In the genomic region with DNA sequence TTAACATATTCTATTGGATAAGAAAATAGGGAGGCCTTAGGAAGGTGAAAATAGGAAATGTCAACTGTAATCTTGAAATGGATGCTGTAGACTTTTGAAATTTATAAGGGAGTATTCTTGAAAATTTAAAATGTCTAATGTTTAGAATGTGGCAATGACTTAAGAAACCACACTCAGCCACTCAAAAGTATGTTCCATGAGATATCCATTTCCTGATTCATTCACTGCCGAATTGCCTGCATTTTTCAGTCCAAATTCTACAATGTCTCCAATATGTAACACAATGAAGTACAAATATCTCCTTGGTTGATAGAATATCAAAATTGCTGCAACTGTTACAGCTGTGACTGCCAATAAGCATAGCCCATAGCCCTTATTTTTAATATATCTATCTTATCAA, we compare ENCODE assay signal across 22 cellular contexts. TPM values are rescaled to one million over a fixed set of nuclear protein-coding genes. Genes with fewer than 3 reads are reported as not detected.
A peak's percentile ranks its signal among the peaks of the same experiment; 100 is the strongest.
DNase-seq lines count a peak whose midpoint lies in the region; ATAC-seq and TF ChIP-seq lines count a peak whose summit lies in the region.
"Had no signal": no experiment of that assay in that cellular context is flagged by ENCODE, and none has a peak within 500 bp of the region (broad histone marks: within the 10 kb centered on the region; RNA-seq: fewer than 3 reads in every experiment).

No MANE protein-coding gene starts in this region.

- H3K4me2 ChIP-seq in IMR-90 (ENCODE audit: low read depth, low read length), result no peak overlapping the region
- H3K4me2 ChIP-seq: GM23338 had no signal

- H3K14ac ChIP-seq in IMR-90 (replicated peaks; ENCODE audit: low read depth, low read length), result no peak overlapping the region

- no peak overlapping the region for H2AFZ ChIP-seq in IMR-90 (replicated peaks; ENCODE audit: low read length, poor library complexity)
- H2AFZ ChIP-seq: GM23338 had no signal

- H3K4me3 ChIP-seq in AG10803 (ENCODE audit: low read length), result no peak overlapping the region
- H3K4me3 ChIP-seq in IMR-90 (ENCODE audit: insufficient read depth, low read depth, low read length), result no peak overlapping the region
- no peak overlapping the region for H3K4me3 ChIP-seq in A673 (ENCODE audit: low read depth, low read length, poor library complexity, severe bottlenecking)
- H3K4me3 ChIP-seq: GM12878, GM23338 had no signal

- no peak overlapping the region for H3K9ac ChIP-seq in IMR-90 (ENCODE audit: low read depth, low read length)

- no peak overlapping the region for H3K18ac ChIP-seq in IMR-90 (ENCODE audit: low read depth, low read length)

- H3K9me3 ChIP-seq in IMR-90 (ENCODE audit: control insufficient read depth, insufficient read depth, low read length) (no peaks in the 10 kb centered on the region), A673 (ENCODE audit: low read depth, low read length, poor library complexity, severe bottlenecking) (no peaks in the 10 kb centered on the region)

- no peak overlapping the region for H2AK5ac ChIP-seq in IMR-90 (ENCODE audit: low read depth, low read length)

- H2BK15ac ChIP-seq in IMR-90 (ENCODE audit: low read depth, low read length), result no peak overlapping the region

- peaks cover 30 to 48% of the 10 kb centered on the region in 2 experiments for H3K79me1 ChIP-seq in IMR-90 (ENCODE audit: low read depth in 1 of 2, low read length in 2 of 2)

- POLR2A ChIA-PET in IMR-90 (lab: Charles Lee; ENCODE audit: unreplicated experiment), result no interaction called here
- POLR2A ChIA-PET in A673 (lab: Charles Lee; ENCODE audit: low non-redundant PET), result no interaction called here

- no peak overlapping the region for H4K8ac ChIP-seq in IMR-90 (ENCODE audit: low read depth in 2 of 2, low read length in 2 of 2)

- H3K27ac ChIP-seq in IMR-90 (ENCODE audit: insufficient read depth, low read length), result no peak overlapping the region
- no peak overlapping the region for H3K27ac ChIP-seq in A673 (ENCODE audit: low read depth, low read length, poor library complexity, severe bottlenecking)
- H3K27ac ChIP-seq: 22Rv1 had no signal

- H2AK9ac ChIP-seq in IMR-90 (replicated peaks; ENCODE audit: low read depth, low read length, poor library complexity), result no peak overlapping the region

- TF ChIP-seq CTCF in AG10803 (conservative IDR thresholded peaks at IDR 0.05; ENCODE audit: low read length) (no peak), IMR-90 (conservative IDR thresholded peaks at IDR 0.05; ENCODE audit: low read depth, low read length) (no peak), A673 (conservative IDR thresholded peaks at IDR 0.05; ENCODE audit: low read depth, low read length) (no peak)

- no peak overlapping the region for H2BK5ac ChIP-seq in IMR-90 (ENCODE audit: low read depth, low read length, poor library complexity, severe bottlenecking)

- in situ Hi-C loops in IMR-90 (cut with MboI; ENCODE audit: low sequenced_read_pairs), result no loop called here

- H3K23ac ChIP-seq in IMR-90 (ENCODE audit: low read depth, low read length), result no peak overlapping the region

- no CpG with 5 or more reads among the region's 1 CpG for WGBS in IMR-90 (ENCODE audit: extremely low coverage in 2 of 2, insufficient read length in 1 of 2), 2 experiments

- dilution Hi-C loops in IMR-90 (cut with HindIII; ENCODE audit: low sequenced_read_pairs, unreplicated experiment), result no loop called here

- H3K27me3 ChIP-seq in IMR-90 (ENCODE audit: control insufficient read depth, insufficient read depth, low read length) (no peaks in the 10 kb centered on the region), A673 (replicated peaks; ENCODE audit: insufficient read depth, low read depth, low read length, poor library complexity) (no peaks in the 10 kb centered on the region)

- H3K9me1 ChIP-seq in IMR-90 (ENCODE audit: insufficient read depth, low read length), result peaks cover 2% of the 10 kb centered on the region; the same call in 1 of the 2 replicates

- ATAC-seq in IMR-90 (ENCODE audit: low read depth) (no peak; the same call in 1 of the 2 replicates), HG03571 (IDR thresholded peaks at IDR 0.05; ENCODE audit: unreplicated experiment) (no peak)
- ATAC-seq: GM12878, GM23338, HCT116 had no signal

- TF ChIP-seq RAD21 in IMR-90 (IDR thresholded peaks at IDR 0.05; ENCODE audit: low read length), result no peak

- BruUV-seq in IMR-90 (replicated peaks; lab: Mats Ljungman, UMichigan) (no TSS peak), A673 (replicated peaks; lab: Mats Ljungman, UMichigan) (no TSS peak)

- no peak overlapping the region for H4K91ac ChIP-seq in IMR-90 (ENCODE audit: insufficient read depth, low read depth, low read length)

- H3K36me3 ChIP-seq in IMR-90 (ENCODE audit: control insufficient read depth, insufficient read depth, low read length) (no peaks in the 10 kb centered on the region), A673 (ENCODE audit: insufficient read depth, low read length, poor library complexity, severe bottlenecking) (no peaks in the 10 kb centered on the region)

- no peak overlapping the region for H3K56ac ChIP-seq in IMR-90 (ENCODE audit: extremely low read depth, insufficient read depth, low read length)

- H2BK20ac ChIP-seq in IMR-90 (ENCODE audit: low read depth, low read length), result no peak overlapping the region

- no peak overlapping the region for H4K5ac ChIP-seq in IMR-90 (ENCODE audit: low read depth, low read length)

- no peak overlapping the region for H3K4ac ChIP-seq in IMR-90 (ENCODE audit: low read depth, low read length)

- DNase-seq in AG10803 (ENCODE audit: low read depth) (peak; percentile 19), IMR-90 (peak; percentile 20), fibroblast of gingiva (ENCODE audit: low read depth) (peak; percentile 48), iris pigment epithelial cell (ENCODE audit: low read depth) (peak; percentile 21), A673 (ENCODE audit: low spot score) (no peak), NCI-H1048 (lab: John Stamatoyannopoulos, UW) (no peak), NCI-H2029 (lab: John Stamatoyannopoulos, UW) (no peak)
- DNase-seq: ACHN; C1 segment of cervical spinal cord; Calu3; CD4-positive, alpha-beta memory T cell; COR-L47; DMS53; DND-41; EL; GDM1; H9 had no signal

- no peak for TF ChIP-seq POLR2A in IMR-90 (IDR thresholded peaks at IDR 0.05; ENCODE audit: low read depth, low read length)

- H2BK120ac ChIP-seq in IMR-90 (ENCODE audit: low read depth, low read length), result no peak overlapping the region

- no peaks in the 10 kb centered on the region for H4K20me1 ChIP-seq in IMR-90 (ENCODE audit: insufficient read depth, low read length)

- H3K4me1 ChIP-seq in IMR-90 (ENCODE audit: control insufficient read depth, insufficient read depth, low read length) (no peaks in the 10 kb centered on the region; the same call in 1 of the 2 replicates), A673 (ENCODE audit: insufficient read depth, low read length, poor library complexity, severe bottlenecking) (no peaks in the 10 kb centered on the region)

- CTCF ChIA-PET in IMR-90 (lab: Yijun Ruan, JAX) (no interaction called here), A673 (lab: Charles Lee) (no interaction called here)

- intact Hi-C loops in IMR-90 (cut with micrococcal nuclease) (no loop called here), A673 (cut with micrococcal nuclease; ENCODE audit: unreplicated experiment) (no loop called here)

TF ChIP-seq in IMR-90, 13 proteins besides CTCF, POLR2A, EP300 and RAD21:
- TF ChIP-seq, protein P1, sequence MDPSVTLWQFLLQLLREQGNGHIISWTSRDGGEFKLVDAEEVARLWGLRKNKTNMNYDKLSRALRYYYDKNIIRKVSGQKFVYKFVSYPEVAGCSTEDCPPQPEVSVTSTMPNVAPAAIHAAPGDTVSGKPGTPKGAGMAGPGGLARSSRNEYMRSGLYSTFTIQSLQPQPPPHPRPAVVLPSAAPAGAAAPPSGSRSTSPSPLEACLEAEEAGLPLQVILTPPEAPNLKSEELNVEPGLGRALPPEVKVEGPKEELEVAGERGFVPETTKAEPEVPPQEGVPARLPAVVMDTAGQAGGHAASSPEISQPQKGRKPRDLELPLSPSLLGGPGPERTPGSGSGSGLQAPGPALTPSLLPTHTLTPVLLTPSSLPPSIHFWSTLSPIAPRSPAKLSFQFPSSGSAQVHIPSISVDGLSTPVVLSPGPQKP (IDR thresholded peaks at IDR 0.05; ENCODE audit: borderline replicate concordance, low read depth, low read length), result no peak
- TF ChIP-seq RCOR1 (IDR thresholded peaks at IDR 0.05; ENCODE audit: insufficient replicate concordance, low read length) (no peak), RFX5 (IDR thresholded peaks at IDR 0.05; ENCODE audit: low read depth, low read length) (no peak), SMC3 (IDR thresholded peaks at IDR 0.05; ENCODE audit: low read depth, low read length) (no peak), MXI1 (IDR thresholded peaks at IDR 0.05; ENCODE audit: borderline replicate concordance, low read depth, low read length) (no peak), NFE2L2 (IDR thresholded peaks at IDR 0.05; ENCODE audit: low read depth, low read length) (no peak), FOS (IDR thresholded peaks at IDR 0.05; ENCODE audit: low read depth, low read length) (no peak), MAZ (IDR thresholded peaks at IDR 0.05; ENCODE audit: borderline replicate concordance, low read depth, low read length) (no peak)
TF ChIP-seq in IMR-90: peak in this region for 0.

RNA-seq across cellular contexts. Expression of a gene that starts 25.9 kb away (rescaled TPM):
- total RNA-seq in IMR-90 (2012; rRNA removed) (18.3 and 22.5 TPM in 2 replicates), A673 (2021) (0.17 and 0.58 TPM in 2 replicates)
- polyA plus RNA-seq in IMR-90 (2012; rRNA removed), result 3.1 and 3.5 TPM in 2 replicates
- 2.4 and 3.2 TPM in 2 replicates for polyA plus RNA-seq in IMR-90 (2012; cell fraction: cytosol; rRNA removed)
- 4.1 and 6.9 TPM in 2 replicates for polyA plus RNA-seq in IMR-90 (2012; cell fraction: nucleus; rRNA removed; ENCODE audit: low replicate concordance)
- polyA plus RNA-seq: CD4-positive, alpha-beta memory T cell had no signal

Comparison
In these comparisons a context has a peak if more than half of its experiments do, and no peak if none do; other contexts are left out.
1. DNase-seq: peak in AG10803 (single experiment), IMR-90 (single experiment), fibroblast of gingiva (single experiment) and iris pigment epithelial cell (single experiment); none in A673 (single experiment), NCI-H1048 (single experiment) and NCI-H2029 (single experiment).
2. RNA of a gene that starts 25.9 kb away (total RNA-seq): 18.3 to 22.5 TPM in IMR-90; 0.17 to 0.58 TPM in A673; every median in the first group is over 10 times any median in the second.